In the genomic region with DNA sequence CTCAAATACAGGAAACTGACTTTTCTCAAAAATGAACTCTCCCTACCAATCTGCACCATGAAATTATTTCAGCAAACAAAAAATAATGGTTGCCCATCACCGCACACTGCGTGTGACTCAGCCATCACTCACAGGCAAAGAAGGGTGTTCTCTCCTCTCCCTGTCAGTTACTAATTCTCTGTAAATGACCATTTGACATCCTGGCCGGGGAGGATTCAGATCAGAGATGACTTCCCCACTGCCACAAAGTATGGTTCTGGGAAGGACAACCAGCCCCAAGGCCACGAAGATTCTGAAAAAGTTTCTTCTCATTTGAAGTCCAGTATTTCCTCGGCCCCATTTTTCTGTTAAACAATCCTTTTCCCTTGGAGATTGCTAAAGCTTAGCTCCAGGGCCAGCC, we compare ENCODE assay signal across 9 cellular contexts.
DNase-seq lines count a peak whose midpoint lies in the region; ATAC-seq lines count a peak whose summit lies in the region.
"Had no signal": no experiment of that assay in that cellular context is flagged by ENCODE, and none has a peak within 500 bp of the region (broad histone marks: within the 10 kb centered on the region; RNA-seq: fewer than 3 reads in every experiment).

No MANE protein-coding gene starts in this region.

- intact Hi-C loops in activated CD4-positive, alpha-beta T cell treated with anti-CD3 and anti-CD28 coated beads, Interleukin-2, amount 10 ng/mL, durations not matched to agents 24 days and 14 days (cut with micrococcal nuclease), result loop anchor here (1.0 to 5.0 kb wide), 2 partner anchors 11 to 90 kb away; no protein-coding TSS in a partner anchor

- peak overlapping the region; percentile 69 for H3K27ac ChIP-seq in temporal lobe (ENCODE audit: low read depth, low read length)

- H3K27ac Mint-ChIP-seq in activated CD4-positive, alpha-beta T cell treated with anti-CD3 and anti-CD28 coated beads, Interleukin-2, amount 10 ng/mL, durations not matched to agents 24 days and 14 days, result peak overlapping the region; percentile 98
- H3K27ac Mint-ChIP-seq in T-helper 1 cell treated with Interleukin-12 subunit alpha and Interleukin-12 subunit beta and Interleukin-4 antibody, amounts not matched to agents 30 μg/mL and 1 μg/mL, for 36 hours, result peak overlapping the region; percentile 98

- no peaks in the 10 kb centered on the region for H3K27me3 Mint-ChIP-seq in activated CD4-positive, alpha-beta T cell treated with anti-CD3 and anti-CD28 coated beads, Interleukin-2, amount 10 ng/mL, durations not matched to agents 24 days and 14 days
- H3K27me3 Mint-ChIP-seq in T-helper 1 cell treated with Interleukin-12 subunit alpha and Interleukin-12 subunit beta and Interleukin-4 antibody, amounts not matched to agents 30 μg/mL and 1 μg/mL, for 36 hours (ENCODE audit: low read depth), result no peaks in the 10 kb centered on the region

- no peak for ATAC-seq in HG03457 (IDR thresholded peaks at IDR 0.05; ENCODE audit: unreplicated experiment)

- peaks cover 70% of the 10 kb centered on the region for H3K4me1 Mint-ChIP-seq in activated CD4-positive, alpha-beta T cell treated with anti-CD3 and anti-CD28 coated beads, Interleukin-2, amount 10 ng/mL, durations not matched to agents 24 days and 14 days
- H3K4me1 Mint-ChIP-seq in T-helper 1 cell treated with Interleukin-12 subunit alpha and Interleukin-12 subunit beta and Interleukin-4 antibody, amounts not matched to agents 30 μg/mL and 1 μg/mL, for 36 hours (ENCODE audit: low read depth), result peaks cover 59% of the 10 kb centered on the region

- H3K4me3 Mint-ChIP-seq in activated CD4-positive, alpha-beta T cell treated with anti-CD3 and anti-CD28 coated beads, Interleukin-2, amount 10 ng/mL, durations not matched to agents 24 days and 14 days, result peak overlapping the region; percentile 81
- H3K4me3 Mint-ChIP-seq in T-helper 1 cell treated with Interleukin-12 subunit alpha and Interleukin-12 subunit beta and Interleukin-4 antibody, amounts not matched to agents 30 μg/mL and 1 μg/mL, for 36 hours, result peak overlapping the region; percentile 86

- no peaks in the 10 kb centered on the region for H3K9me3 Mint-ChIP-seq in activated CD4-positive, alpha-beta T cell treated with anti-CD3 and anti-CD28 coated beads, Interleukin-2, amount 10 ng/mL, durations not matched to agents 24 days and 14 days
- H3K9me3 Mint-ChIP-seq in T-helper 1 cell treated with Interleukin-12 subunit alpha and Interleukin-12 subunit beta and Interleukin-4 antibody, amounts not matched to agents 30 μg/mL and 1 μg/mL, for 36 hours, result no peaks in the 10 kb centered on the region

- peaks cover 20% of the 10 kb centered on the region for H3K36me3 Mint-ChIP-seq in activated CD4-positive, alpha-beta T cell treated with anti-CD3 and anti-CD28 coated beads, Interleukin-2, amount 10 ng/mL, durations not matched to agents 24 days and 14 days (ENCODE audit: low read depth)
- peaks cover 18% of the 10 kb centered on the region for H3K36me3 Mint-ChIP-seq in T-helper 1 cell treated with Interleukin-12 subunit alpha and Interleukin-12 subunit beta and Interleukin-4 antibody, amounts not matched to agents 30 μg/mL and 1 μg/mL, for 36 hours (ENCODE audit: low read depth)

- peak; percentile 77 for DNase-seq in activated CD4-positive, alpha-beta T cell treated with anti-CD3 and anti-CD28 coated beads, Interleukin-2, amount 10 ng/mL, durations not matched to agents 24 days and 14 days
- no peak for DNase-seq in activated CD4-positive, alpha-beta T cell treated with anti-CD3 and anti-CD28 coated beads for 4 hours
- DNase-seq in fibroblast of peridontal ligament (ENCODE audit: extremely low read depth), result peak; percentile 25
- no peak for DNase-seq in NCI-H69 (lab: John Stamatoyannopoulos, UW)
- no peak for DNase-seq in nucleus accumbens (lab: John Stamatoyannopoulos, UW)
- DNase-seq: NCI-H2029 treated with DMSO at 0.1 percent for 48 hours had no signal

Comparison
In these comparisons a context has a peak if more than half of its experiments do, and no peak if none do; other contexts are left out.
1. DNase-seq: peak in activated CD4-positive, alpha-beta T cell treated with anti-CD3 and anti-CD28 coated beads, Interleukin-2, amount 10 ng/mL, durations not matched to agents 24 days and 14 days (single experiment) and fibroblast of peridontal ligament (single experiment); none in activated CD4-positive, alpha-beta T cell treated with anti-CD3 and anti-CD28 coated beads for 4 hours (0 of 2), NCI-H69 (single experiment) and nucleus accumbens (0 of 56).